Comparison of ENCODE assay signal across 8 cellular contexts in the genomic region with DNA sequence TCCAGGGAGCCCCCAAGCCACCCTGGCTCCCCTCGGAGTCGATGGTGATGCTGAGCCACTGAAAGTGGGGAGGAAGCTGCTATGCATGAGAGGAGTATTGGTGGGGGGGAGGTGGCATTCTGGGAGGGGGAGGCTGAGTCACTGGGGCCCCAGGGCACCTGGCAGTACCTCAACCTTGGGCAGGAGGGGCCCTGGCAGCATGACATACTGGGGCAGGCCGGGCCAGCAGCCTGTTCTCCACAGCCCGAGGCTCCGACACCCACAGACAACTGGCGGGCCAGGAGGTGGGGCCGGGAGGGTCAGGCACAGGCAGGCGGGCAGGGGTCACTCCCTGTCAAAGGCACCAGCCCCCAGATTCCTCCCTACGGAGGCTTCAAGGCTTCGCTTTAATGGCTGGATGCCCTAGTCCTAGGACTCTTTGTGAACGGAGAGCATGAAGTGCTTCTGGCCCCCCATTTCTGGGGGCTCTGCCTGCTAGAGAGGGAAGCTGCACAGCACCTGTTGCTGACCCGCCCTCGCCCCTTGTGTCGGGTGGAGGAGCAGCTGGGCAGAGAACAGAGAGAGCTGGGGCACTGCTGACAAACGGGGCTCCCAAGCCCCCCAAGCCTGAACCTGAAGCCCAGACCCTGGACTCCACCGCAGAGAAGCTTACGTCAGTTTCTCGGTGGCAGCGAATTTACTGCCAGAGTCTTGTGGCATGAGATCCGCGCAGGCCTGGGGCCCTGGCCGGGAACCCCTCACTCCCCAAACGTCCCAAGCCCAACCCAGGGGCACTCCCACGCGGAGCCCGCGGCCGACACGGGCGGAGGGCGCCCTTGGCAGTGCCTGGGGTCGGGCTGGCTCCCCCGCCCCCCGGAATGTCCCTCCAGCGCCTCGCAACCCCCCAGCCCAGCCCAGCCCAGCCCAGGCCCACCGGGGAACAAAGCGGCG. TPM values are rescaled to one million over a fixed set of nuclear protein-coding genes. Genes with fewer than 3 reads are reported as not detected.
DNase-seq lines count a peak whose midpoint lies in the region; ATAC-seq and TF ChIP-seq lines count a peak whose summit lies in the region.

No MANE protein-coding gene starts in this region.

- H3K27me3 ChIP-seq in SK-N-SH (ENCODE audit: insufficient read depth) (no peaks in the 10 kb centered on the region), esophagus (ENCODE audit: control insufficient read depth in 1 of 2, insufficient read depth in 2 of 2, low read length in 2 of 2) (no peaks in the 10 kb centered on the region), neural cell (ENCODE audit: insufficient read depth, low read depth, low read length) (no peaks in the 10 kb centered on the region)

- H3K4me1 ChIP-seq in SK-N-SH (ENCODE audit: control insufficient read depth in 1 of 2, insufficient read depth in 2 of 2, low read depth in 1 of 2, low read length in 1 of 2) (peaks cover 0 to 33% of the 10 kb centered on the region in 2 experiments; a peak in 1 of 4 replicates), esophagus (ENCODE audit: control insufficient read depth in 2 of 2, insufficient read depth in 2 of 2, low read length in 1 of 2) (peaks cover 11 to 17% of the 10 kb centered on the region in 2 donors)

- H3K9ac ChIP-seq in SK-N-SH (peak overlapping the region; percentile 78), neural cell (ENCODE audit: low read length) (peak overlapping the region; percentile 90)

- H2AFZ ChIP-seq in SK-N-SH (ENCODE audit: low read depth) (0 out of 2 replicates have a peak overlapping the region, but pooled peaks have one; percentile 52), neural cell (ENCODE audit: low read depth, low read length) (peak overlapping the region; percentile 97)

- TF ChIP-seq CTCF in GM12875 (IDR thresholded peaks at IDR 0.05; ENCODE audit: borderline replicate concordance, insufficient read depth, low read depth, low read length) (no peak), SK-N-SH (IDR thresholded peaks at IDR 0.05) (no peak), neural cell (IDR thresholded peaks at IDR 0.05; ENCODE audit: poor library complexity, severe bottlenecking) (no peak)

- POLR2A ChIA-PET in SK-N-SH (lab: Yijun Ruan, JAX) = interaction anchor here (0.7 kb wide), 1 partner anchor 15 kb away, joined by 3 read pairs; no protein-coding TSS in a partner anchor

- CTCF ChIA-PET in SK-N-SH (lab: Yijun Ruan, JAX) = interaction anchor here (0.7 to 1.8 kb wide), 13 partner anchors 9 to 236 kb away, joined by 3 to 9 read pairs (median 3); a partner anchor contains a TSS

- peak overlapping the region; percentile 14 to 68; a peak in 2 of 4 replicates for H3K27ac ChIP-seq in SK-N-SH (ENCODE audit: low read depth in 2 of 2, low read length in 1 of 2)
- H3K27ac ChIP-seq in esophagus (ENCODE audit: low read depth in 2 of 2, low read length in 1 of 2) = peak overlapping the region; percentile 81 to 82
- H3K27ac ChIP-seq in neural cell (ENCODE audit: low read length) = no peak overlapping the region

- TF ChIP-seq RAD21 in SK-N-SH (IDR thresholded peaks at IDR 0.05; ENCODE audit: low read length) (no peak), neural cell (conservative IDR thresholded peaks at IDR 0.05) (no peak)

- H3K79me2 ChIP-seq in SK-N-SH (ENCODE audit: insufficient read depth) = peaks cover 24% of the 10 kb centered on the region; the same call in 1 of the 2 replicates
- peaks cover 17% of the 10 kb centered on the region for H3K79me2 ChIP-seq in neural cell (replicated peaks; ENCODE audit: insufficient read depth, low read length)

- H3K36me3 ChIP-seq in SK-N-SH (replicated peaks in 1 of 2; ENCODE audit: control insufficient read depth in 1 of 2, insufficient read depth in 2 of 2, low read length in 1 of 2) = peaks cover 6 to 8% of the 10 kb centered on the region in 2 experiments
- peaks cover 0 to 2% of the 10 kb centered on the region in 2 donors for H3K36me3 ChIP-seq in esophagus (ENCODE audit: control insufficient read depth in 2 of 2, insufficient read depth in 2 of 2, low read length in 1 of 2)
- H3K36me3 ChIP-seq in neural cell (ENCODE audit: insufficient read depth, low read length) = no peaks in the 10 kb centered on the region

- H3K4me2 ChIP-seq in SK-N-SH (peak overlapping the region; percentile 100), neural cell (ENCODE audit: low read length) (peak overlapping the region; percentile 84)

- peak overlapping the region; percentile 49 for H3K4me3 ChIP-seq in GM12875 (ENCODE audit: low read depth, low read length)
- peak overlapping the region; percentile 81 to 98 for H3K4me3 ChIP-seq in SK-N-SH (ENCODE audit: low read depth in 2 of 2, low read length in 1 of 2)
- H3K4me3 ChIP-seq in esophagus (ENCODE audit: low read depth in 1 of 2, low read length in 2 of 2) = peak overlapping the region; percentile 75 to 82
- H3K4me3 ChIP-seq in neural cell (ENCODE audit: low read length) = peak overlapping the region; percentile 95

- WGBS in SK-N-SH (ENCODE audit: low lambda C conversion rate) = 7% methylated on average over 19 of the region's 39 CpGs
- 6 to 9% methylated on average over 36 to 39 of the region's 39 CpGs for WGBS in esophagus, 2 donors

- H3K9me2 ChIP-seq in SK-N-SH (no peaks in the 10 kb centered on the region), neural cell (ENCODE audit: insufficient read depth, low read length) (no peaks in the 10 kb centered on the region)

- DNase-seq in SK-N-SH (peak; percentile 64), COLO829 (ENCODE audit: low spot score) (no peak), NCI-H1694 (lab: John Stamatoyannopoulos, UW) (no peak)

- H3F3A ChIP-seq in SK-N-SH (replicated peaks; ENCODE audit: insufficient read depth) = no peaks in the 10 kb centered on the region
- H3F3A ChIP-seq in neural cell (ENCODE audit: insufficient read depth, low read length, poor library complexity, severe bottlenecking) = no peaks in the 10 kb centered on the region

- H3K9me3 ChIP-seq in SK-N-SH (no peaks in the 10 kb centered on the region), esophagus (ENCODE audit: control insufficient read depth in 2 of 2, insufficient read depth in 1 of 2, low read depth in 1 of 2, low read length in 1 of 2) (no peaks in the 10 kb centered on the region), neural cell (ENCODE audit: low read length) (no peaks in the 10 kb centered on the region)

- peaks cover 30% of the 10 kb centered on the region for H4K20me1 ChIP-seq in SK-N-SH (ENCODE audit: insufficient read depth)
- no peaks in the 10 kb centered on the region for H4K20me1 ChIP-seq in neural cell (ENCODE audit: insufficient read depth)

- ATAC-seq in HG02642 (IDR thresholded peaks at IDR 0.05; ENCODE audit: poor library complexity, unreplicated experiment) = no peak
- ATAC-seq in HG02798 (IDR thresholded peaks at IDR 0.05; ENCODE audit: poor library complexity, unreplicated experiment) = no peak

- TF ChIP-seq EP300 in SK-N-SH (IDR thresholded peaks at IDR 0.05; ENCODE audit: borderline replicate concordance in 1 of 2, low read depth in 1 of 2, low read length in 1 of 2) = no peak
- no peak for TF ChIP-seq EP300 in neural cell (conservative IDR thresholded peaks at IDR 0.05; ENCODE audit: poor library complexity, severe bottlenecking)

TF ChIP-seq in SK-N-SH, 30 proteins besides CTCF, POLR2A, EP300 and RAD21:
- TF ChIP-seq RFX5 (IDR thresholded peaks at IDR 0.05; ENCODE audit: low read length) = no peak
- 0 out of 2 replicates have a peak, but pooled peaks have one; percentile 7 for TF ChIP-seq FOSL2 (IDR thresholded peaks at IDR 0.05; ENCODE audit: borderline replicate concordance, low read depth)

TF ChIP-seq in neural cell, 6 proteins besides CTCF, POLR2A, EP300 and RAD21 (continues in another document):
- TF ChIP-seq TAF1 (IDR thresholded peaks at IDR 0.05; ENCODE audit: low read depth) (no peak), SMC3 (conservative IDR thresholded peaks at IDR 0.05; ENCODE audit: poor library complexity) (no peak)

RNA-seq across cellular contexts. Expression of a gene that starts 0.8 kb away (rescaled TPM):
- polyA plus RNA-seq in SK-N-SH (2012; rRNA removed) = 5.2 and 6.5 TPM in 2 replicates
- polyA plus RNA-seq in SK-N-SH (2012; cell fraction: cytosol; rRNA removed) = 2.3 and 4.5 TPM in 2 replicates
- polyA plus RNA-seq in SK-N-SH (2012; cell fraction: nucleus; rRNA removed) = 18.8 and 32.9 TPM in 2 replicates
- 10 to 100 TPM in 1 of 2 donors, 1 to 10 TPM in 1; 6.3 to 10.5 TPM for polyA plus RNA-seq in esophagus
- polyA plus RNA-seq in neural cell = 2.8 and 4.2 TPM in 2 replicates
- 11.9 and 12.4 TPM in 2 replicates for polyA minus RNA-seq in neural cell

RNA-seq across cellular contexts. Expression of a gene that starts 1.8 kb away (rescaled TPM):
- polyA plus RNA-seq in SK-N-SH (2012; rRNA removed) = 29.8 and 37.7 TPM in 2 replicates
- polyA plus RNA-seq in SK-N-SH (2012; cell fraction: cytosol; rRNA removed) = 14.2 and 21.1 TPM in 2 replicates
- polyA plus RNA-seq in SK-N-SH (2012; cell fraction: nucleus; rRNA removed) = 85.0 and 113 TPM in 2 replicates
- polyA plus RNA-seq in esophagus = 10 to 100 TPM; 25.1 to 31.5 TPM
- 32.2 and 37.7 TPM in 2 replicates for polyA plus RNA-seq in neural cell
- polyA minus RNA-seq in neural cell = 10.4 and 23.9 TPM in 2 replicates

RNA-seq across cellular contexts. Expression of a gene that starts 10.9 kb away (rescaled TPM):
- polyA plus RNA-seq in SK-N-SH (2012; rRNA removed) (4.4 and 6.7 TPM in 2 replicates), esophagus (100 to 1,000 TPM in 1 of 2 donors, 10 to 100 TPM in 1; 71.6 to 139 TPM), neural cell (0.95 and 4.2 TPM in 2 replicates)
- polyA plus RNA-seq in SK-N-SH (2012; cell fraction: cytosol; rRNA removed) = 1.7 and 3.1 TPM in 2 replicates
- polyA plus RNA-seq in SK-N-SH (2012; cell fraction: nucleus; rRNA removed) = 14.0 and 23.1 TPM in 2 replicates
- 0.49 TPM in 1 of 2 replicates, not detected in the other for polyA minus RNA-seq in neural cell

RNA-seq across cellular contexts. Expression of a gene that starts 58.1 kb away (rescaled TPM):
- 68.0 and 89.9 TPM in 2 replicates for polyA plus RNA-seq in SK-N-SH (2012; rRNA removed)
- 20.5 and 37.3 TPM in 2 replicates for polyA plus RNA-seq in SK-N-SH (2012; cell fraction: cytosol; rRNA removed)
- 318 and 375 TPM in 2 replicates for polyA plus RNA-seq in SK-N-SH (2012; cell fraction: nucleus; rRNA removed)
- polyA plus RNA-seq in esophagus = 10 to 100 TPM; 26.4 to 38.9 TPM
- 37.0 and 66.1 TPM in 2 replicates for polyA plus RNA-seq in neural cell
- polyA minus RNA-seq in neural cell = 85.1 and 91.5 TPM in 2 replicates
